Comparison of ENCODE assay signal across 8 cellular contexts in the genomic region with DNA sequence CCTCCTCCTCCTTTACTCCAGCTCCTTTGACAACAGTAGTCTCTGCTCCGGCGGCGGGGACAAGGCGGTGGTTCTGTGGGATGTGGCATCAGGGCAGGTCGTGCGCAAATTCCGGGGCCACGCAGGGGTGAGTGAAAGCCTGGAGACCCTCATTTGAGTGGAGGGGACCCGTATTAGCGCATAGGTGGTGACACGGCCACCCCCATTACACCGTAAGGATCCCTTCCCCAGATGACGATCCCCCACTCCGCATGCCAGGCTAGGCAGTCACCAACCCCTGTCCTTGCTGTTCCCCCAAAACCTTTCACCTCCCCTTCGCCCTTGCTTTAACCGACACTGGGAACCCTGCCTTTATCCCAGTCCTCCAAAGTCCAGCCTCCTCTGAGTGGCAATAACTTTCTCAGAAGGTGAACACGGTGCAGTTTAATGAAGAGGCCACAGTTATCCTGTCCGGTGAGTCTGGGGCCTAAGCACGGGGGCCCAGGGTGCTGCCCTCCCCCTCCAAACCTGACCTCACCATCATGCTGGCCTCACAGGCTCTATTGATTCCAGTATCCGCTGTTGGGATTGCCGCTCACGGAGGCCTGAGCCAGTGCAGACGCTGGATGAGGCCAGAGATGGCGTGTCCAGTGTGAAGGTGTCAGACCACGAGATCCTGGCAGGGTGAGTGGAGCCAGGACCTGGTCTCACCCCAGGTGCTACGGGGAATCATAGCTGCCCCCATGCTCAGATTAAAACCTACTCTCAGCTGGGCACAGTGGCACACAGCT. TPM values are rescaled to one million over a fixed set of nuclear protein-coding genes. Genes with fewer than 3 reads are reported as not detected.
DNase-seq lines count a peak whose midpoint lies in the region; ATAC-seq, FAIRE-seq and TF ChIP-seq lines count a peak whose summit lies in the region.
"Had no signal": no experiment of that assay in that cellular context is flagged by ENCODE, and none has a peak within 500 bp of the region (broad histone marks: within the 10 kb centered on the region; RNA-seq: fewer than 3 reads in every experiment).

No MANE protein-coding gene starts in this region.

- no peak for ATAC-seq in activated naive CD8-positive, alpha-beta T cell treated with anti-CD3 and anti-CD28 coated beads, Interleukin-2, amount 10 ng/mL, durations not matched to agents 7 days and 5 days (ENCODE audit: low read depth)
- no peak for ATAC-seq in HG02870 (IDR thresholded peaks at IDR 0.05; ENCODE audit: unreplicated experiment)

- H3K4me1 Mint-ChIP-seq in activated naive CD8-positive, alpha-beta T cell treated with anti-CD3 and anti-CD28 coated beads, Interleukin-2, amount 10 ng/mL, durations not matched to agents 7 days and 5 days = peaks cover 31% of the 10 kb centered on the region

- peaks cover 46% of the 10 kb centered on the region for H3K79me2 ChIP-seq in keratinocyte (ENCODE audit: control insufficient read depth, insufficient read depth, low read length)

- no peaks in the 10 kb centered on the region for H3K9me3 Mint-ChIP-seq in activated naive CD8-positive, alpha-beta T cell treated with anti-CD3 and anti-CD28 coated beads, Interleukin-2, amount 10 ng/mL, durations not matched to agents 7 days and 5 days

- peaks cover 9% of the 10 kb centered on the region for H3K36me3 Mint-ChIP-seq in activated naive CD8-positive, alpha-beta T cell treated with anti-CD3 and anti-CD28 coated beads, Interleukin-2, amount 10 ng/mL, durations not matched to agents 7 days and 5 days

- H3K4me3 ChIP-seq in HUES64 (ENCODE audit: low read length) = peak overlapping the region; percentile 76
- H3K4me3 ChIP-seq in keratinocyte (ENCODE audit: control insufficient read depth in 2 of 3, extremely low read depth in 1 of 3, insufficient read depth in 2 of 3, low read depth in 1 of 3, low read length in 3 of 3) = peak overlapping the region; percentile 68 to 100 (median 91)

- no peaks in the 10 kb centered on the region for H4K20me1 ChIP-seq in keratinocyte (ENCODE audit: control insufficient read depth, extremely low read depth, insufficient read depth, low read length)

- H3K9me1 ChIP-seq in keratinocyte (ENCODE audit: control insufficient read depth, extremely low read depth, insufficient read depth, low read length) = no peaks in the 10 kb centered on the region

- 56% methylated on average over 26 of the region's 26 CpGs for WGBS in HUES64

- H3K27ac ChIP-seq in HUES64 (ENCODE audit: low read depth, low read length) = peak overlapping the region; percentile 98
- H3K27ac ChIP-seq in keratinocyte (ENCODE audit: control insufficient read depth, insufficient read depth, low read length) = peak overlapping the region; percentile 99
- H3K27ac ChIP-seq in substantia nigra (ENCODE audit: low read depth, low read length, poor library complexity, severe bottlenecking) = peak overlapping the region; percentile 99

- peak overlapping the region; percentile 92 for H2AFZ ChIP-seq in keratinocyte (ENCODE audit: control insufficient read depth, low read length)

- no peak for TF ChIP-seq CTCF in keratinocyte (optimal IDR thresholded peaks at IDR 0.05 in 1 of 3, IDR thresholded peaks at IDR 0.05 in 1 of 3, conservative IDR thresholded peaks at IDR 0.05 in 1 of 3; ENCODE audit: extremely low read depth in 1 of 3, insufficient read depth in 2 of 3, low read length in 3 of 3)

- peak overlapping the region; percentile 100 for H3K27ac Mint-ChIP-seq in activated naive CD8-positive, alpha-beta T cell treated with anti-CD3 and anti-CD28 coated beads, Interleukin-2, amount 10 ng/mL, durations not matched to agents 7 days and 5 days

- dilution Hi-C loops in keratinocyte (cut with MboI; ENCODE audit: extremely low pct_ligation_motif_present, low sequenced_read_pairs) = no loop called here

- H3K9me3 ChIP-seq in HUES64 (ENCODE audit: insufficient read depth, low read depth, low read length) (no peaks in the 10 kb centered on the region), keratinocyte (ENCODE audit: control insufficient read depth, low read depth, low read length) (no peaks in the 10 kb centered on the region)

- DNase-seq in activated naive CD8-positive, alpha-beta T cell treated with anti-CD3 and anti-CD28 coated beads, Interleukin-2, amount 10 ng/mL, durations not matched to agents 7 days and 5 days = no peak
- no peak for DNase-seq in keratinocyte (ENCODE audit: low read depth, low spot score)
- DNase-seq in substantia nigra (lab: John Stamatoyannopoulos, UW) = no peak
- no peak for DNase-seq in erythroblast (lab: John Stamatoyannopoulos, UW)
- no peak for DNase-seq in NCI-H2227 treated with DMSO at 0.1 percent for 48 hours (lab: John Stamatoyannopoulos, UW)

- peaks cover 38% of the 10 kb centered on the region for H3K36me3 ChIP-seq in HUES64 (ENCODE audit: insufficient read depth, low read length)
- H3K36me3 ChIP-seq in keratinocyte (ENCODE audit: control insufficient read depth in 2 of 2, extremely low read depth in 1 of 2, insufficient read depth in 2 of 2, low read length in 2 of 2) = peaks cover 11 to 22% of the 10 kb centered on the region in 2 experiments

- no peak for TF ChIP-seq POLR2A in erythroblast (IDR thresholded peaks at IDR 0.05; ENCODE audit: low read length)

- peak overlapping the region; percentile 92 for H3K9ac ChIP-seq in HUES64 (ENCODE audit: low read depth, low read length)
- H3K9ac ChIP-seq in keratinocyte (ENCODE audit: control insufficient read depth, extremely low read depth, insufficient read depth, low read length) = peak overlapping the region; percentile 94

- no peaks in the 10 kb centered on the region for H3K27me3 ChIP-seq in HUES64 (ENCODE audit: insufficient read depth, low read length)
- no peaks in the 10 kb centered on the region for H3K27me3 ChIP-seq in keratinocyte (ENCODE audit: control insufficient read depth, extremely low read depth, insufficient read depth, low read length)

- POLR2A ChIA-PET in activated naive CD8-positive, alpha-beta T cell treated with anti-CD3 and anti-CD28 coated beads, Interleukin-2, amount 10 ng/mL, durations not matched to agents 7 days and 5 days (lab: Charles Lee) = interaction anchor here (0.6 to 2.2 kb wide), 4 partner anchors 9 to 118 kb away, joined by 3 to 19 read pairs (median 4); a partner anchor contains a TSS

- H3K4me1 ChIP-seq in HUES64 (ENCODE audit: insufficient read depth, low read length) (no peaks in the 10 kb centered on the region; the same call in 1 of the 2 replicates), keratinocyte (ENCODE audit: control insufficient read depth, extremely low read depth, insufficient read depth, low read length) (peaks cover 34% of the 10 kb centered on the region)

- H3K4me3 Mint-ChIP-seq in activated naive CD8-positive, alpha-beta T cell treated with anti-CD3 and anti-CD28 coated beads, Interleukin-2, amount 10 ng/mL, durations not matched to agents 7 days and 5 days = peak overlapping the region; percentile 99

- FAIRE-seq in keratinocyte (lab: Jason Lieb, UNC) = no peak

- H3K27me3 Mint-ChIP-seq in activated naive CD8-positive, alpha-beta T cell treated with anti-CD3 and anti-CD28 coated beads, Interleukin-2, amount 10 ng/mL, durations not matched to agents 7 days and 5 days = no peaks in the 10 kb centered on the region

- H3K4me2 ChIP-seq in keratinocyte (ENCODE audit: control insufficient read depth, extremely low read depth, insufficient read depth, low read depth, low read length) = peak overlapping the region; percentile 95

RNA-seq across cellular contexts. Expression of a gene that starts 3.7 kb away (rescaled TPM):
- 11.1 TPM for polyA plus RNA-seq in HUES64 (2013, experiment 1 of 2)
- polyA plus RNA-seq in HUES64 (2013, experiment 2 of 2) = 10.1 TPM
- 10 to 100 TPM; 18.2 to 21.1 TPM for total RNA-seq in activated naive CD8-positive, alpha-beta T cell treated with anti-CD3 and anti-CD28 coated beads, Interleukin-2, amount 10 ng/mL, durations not matched to agents 7 days and 5 days
- polyA plus RNA-seq in keratinocyte = 3.8 to 5.6 TPM (median 5.0 TPM) in 3 replicates
- polyA plus RNA-seq in keratinocyte (2011; ENCODE audit: low read depth) = 12.7 TPM
- polyA plus RNA-seq in keratinocyte (2011; cell fraction: cytosol; rRNA removed) = 2.7 and 6.5 TPM in 2 replicates
- polyA plus RNA-seq in keratinocyte (2011; cell fraction: nucleus; rRNA removed) = 5.0 and 7.5 TPM in 2 replicates
- 9.2 and 10.0 TPM in 2 replicates for polyA plus RNA-seq in keratinocyte (2012; ENCODE audit: low replicate concordance)
- polyA minus RNA-seq in keratinocyte = 4.1 to 9.5 TPM (median 5.6 TPM) in 3 replicates
- polyA minus RNA-seq in keratinocyte (2011; cell fraction: cytosol; rRNA and poly(A)+ RNA removed) = 7.9 TPM
- polyA minus RNA-seq in keratinocyte (2011; cell fraction: nucleus; rRNA and poly(A)+ RNA removed) = 5.0 and 5.4 TPM in 2 replicates

RNA-seq across cellular contexts. Expression of a gene that starts 3.8 kb away (rescaled TPM):
- polyA plus RNA-seq in HUES64 (2013, experiment 1 of 2) = 33.1 TPM
- 39.9 TPM for polyA plus RNA-seq in HUES64 (2013, experiment 2 of 2)
- total RNA-seq in activated naive CD8-positive, alpha-beta T cell treated with anti-CD3 and anti-CD28 coated beads, Interleukin-2, amount 10 ng/mL, durations not matched to agents 7 days and 5 days = 100 to 1,000 TPM; 108 to 115 TPM
- polyA plus RNA-seq in keratinocyte = 17.0 to 30.1 TPM (median 21.1 TPM) in 3 replicates
- 9.5 TPM for polyA plus RNA-seq in keratinocyte (2011; ENCODE audit: low read depth)
- polyA plus RNA-seq in keratinocyte (2011; cell fraction: cytosol; rRNA removed) = 16.4 and 21.9 TPM in 2 replicates
- polyA plus RNA-seq in keratinocyte (2011; cell fraction: nucleus; rRNA removed) = 55.0 and 85.8 TPM in 2 replicates
- polyA plus RNA-seq in keratinocyte (2012; ENCODE audit: low replicate concordance) = 38.0 and 45.6 TPM in 2 replicates
- polyA minus RNA-seq in keratinocyte = 17.2 to 50.0 TPM (median 17.4 TPM) in 3 replicates
- polyA minus RNA-seq in keratinocyte (2011; cell fraction: cytosol; rRNA and poly(A)+ RNA removed) = 27.2 TPM
- polyA minus RNA-seq in keratinocyte (2011; cell fraction: nucleus; rRNA and poly(A)+ RNA removed) = 41.0 and 45.8 TPM in 2 replicates

RNA-seq across cellular contexts. Expression of a gene that starts 11.3 kb away (rescaled TPM):
- 57.4 TPM for polyA plus RNA-seq in HUES64 (2013, experiment 1 of 2)
- 65.9 TPM for polyA plus RNA-seq in HUES64 (2013, experiment 2 of 2)
- total RNA-seq in activated naive CD8-positive, alpha-beta T cell treated with anti-CD3 and anti-CD28 coated beads, Interleukin-2, amount 10 ng/mL, durations not matched to agents 7 days and 5 days = 100 to 1,000 TPM; 148 to 149 TPM
- 36.5 to 45.0 TPM (median 37.2 TPM) in 3 replicates for polyA plus RNA-seq in keratinocyte
- polyA plus RNA-seq in keratinocyte (2011; ENCODE audit: low read depth) = 51.0 TPM
- 26.1 and 30.5 TPM in 2 replicates for polyA plus RNA-seq in keratinocyte (2011; cell fraction: cytosol; rRNA removed)
- polyA plus RNA-seq in keratinocyte (2011; cell fraction: nucleus; rRNA removed) = 76.3 and 82.6 TPM in 2 replicates
- polyA plus RNA-seq in keratinocyte (2012; ENCODE audit: low replicate concordance) = 38.1 and 59.4 TPM in 2 replicates
- polyA minus RNA-seq in keratinocyte = 25.5 to 38.8 TPM (median 33.0 TPM) in 3 replicates
- 22.8 TPM for polyA minus RNA-seq in keratinocyte (2011; cell fraction: cytosol; rRNA and poly(A)+ RNA removed)
- polyA minus RNA-seq in keratinocyte (2011; cell fraction: nucleus; rRNA and poly(A)+ RNA removed) = 18.2 and 19.0 TPM in 2 replicates

RNA-seq across cellular contexts. Expression of a gene that starts 17.5 kb away (rescaled TPM):
- not detected for polyA plus RNA-seq in HUES64 (2013, experiment 1 of 2)
- polyA plus RNA-seq in HUES64 (2013, experiment 2 of 2) = not detected
- not detected for total RNA-seq in activated naive CD8-positive, alpha-beta T cell treated with anti-CD3 and anti-CD28 coated beads, Interleukin-2, amount 10 ng/mL, durations not matched to agents 7 days and 5 days
- polyA plus RNA-seq in keratinocyte = not detected in 3 replicates
- polyA plus RNA-seq in keratinocyte (2011; ENCODE audit: low read depth) = not detected
- polyA plus RNA-seq in keratinocyte (2011; cell fraction: cytosol; rRNA removed) = not detected in 2 replicates
- polyA plus RNA-seq in keratinocyte (2011; cell fraction: nucleus; rRNA removed) = not detected in 2 replicates
- not detected in 2 replicates for polyA plus RNA-seq in keratinocyte (2012; ENCODE audit: low replicate concordance)
- polyA minus RNA-seq in keratinocyte = not detected in 3 replicates
- polyA minus RNA-seq in keratinocyte (2011; cell fraction: cytosol; rRNA and poly(A)+ RNA removed) = not detected
- not detected in 2 replicates for polyA minus RNA-seq in keratinocyte (2011; cell fraction: nucleus; rRNA and poly(A)+ RNA removed)
- total RNA-seq: dermis microvascular lymphatic vessel endothelial cell had no signal

RNA-seq across cellular contexts. Expression of a gene that starts 26.1 kb away (rescaled TPM):
- polyA plus RNA-seq in HUES64 (2013, experiment 1 of 2) = 10.1 TPM
- polyA plus RNA-seq in HUES64 (2013, experiment 2 of 2) = 9.7 TPM
- total RNA-seq in activated naive CD8-positive, alpha-beta T cell treated with anti-CD3 and anti-CD28 coated beads, Interleukin-2, amount 10 ng/mL, durations not matched to agents 7 days and 5 days = 1 to 10 TPM; 4.9 to 5.3 TPM
- polyA plus RNA-seq in keratinocyte = 5.6 to 11.2 TPM (median 8.1 TPM) in 3 replicates
- 3.7 TPM for polyA plus RNA-seq in keratinocyte (2011; ENCODE audit: low read depth)
- polyA plus RNA-seq in keratinocyte (2011; cell fraction: cytosol; rRNA removed) = 4.9 and 10.5 TPM in 2 replicates
- 16.7 and 22.8 TPM in 2 replicates for polyA plus RNA-seq in keratinocyte (2011; cell fraction: nucleus; rRNA removed)
- 6.5 and 10.3 TPM in 2 replicates for polyA plus RNA-seq in keratinocyte (2012; ENCODE audit: low replicate concordance)
- 5.6 to 8.8 TPM (median 7.5 TPM) in 3 replicates for polyA minus RNA-seq in keratinocyte
- polyA minus RNA-seq in keratinocyte (2011; cell fraction: cytosol; rRNA and poly(A)+ RNA removed) = 9.8 TPM
- polyA minus RNA-seq in keratinocyte (2011; cell fraction: nucleus; rRNA and poly(A)+ RNA removed) = 6.6 and 8.0 TPM in 2 replicates
